11 cellular contexts compared by ENCODE assay signal in genomic region chr10:5234106-5234877, GRCh38. TPM values are rescaled to one million over a fixed set of nuclear protein-coding genes. Genes with fewer than 3 reads are reported as not detected.
DNase-seq lines count a peak whose midpoint lies in the region; ATAC-seq and TF ChIP-seq lines count a peak whose summit lies in the region.
"Had no signal": no experiment of that assay in that cellular context is flagged by ENCODE, and none has a peak within 500 bp of the region (broad histone marks: within the 10 kb centered on the region; RNA-seq: fewer than 3 reads in every experiment).

No MANE protein-coding gene starts in this region.

- H4K5ac ChIP-seq in IMR-90 (ENCODE audit: low read depth, low read length) = no peak overlapping the region

- H3K79me1 ChIP-seq in IMR-90 (ENCODE audit: low read depth in 1 of 2, low read length in 2 of 2) = no peaks in the 10 kb centered on the region

- BruUV-seq in IMR-90 (replicated peaks; lab: Mats Ljungman, UMichigan) = no TSS peak

- H3K4me2 ChIP-seq in IMR-90 (ENCODE audit: low read depth, low read length) = no peak overlapping the region
- no peak overlapping the region for H3K4me2 ChIP-seq in GM23338

- CTCF ChIA-PET in AG04450 (lab: Charles Lee) = interaction anchor here (3.4 kb wide), 1 partner anchor 384 kb away, joined by 18 read pairs; no protein-coding TSS in a partner anchor
- CTCF ChIA-PET in IMR-90 (lab: Yijun Ruan, JAX) = no interaction called here

- no peaks in the 10 kb centered on the region; the same call in 2 of the 3 replicates for H3K36me3 Mint-ChIP-seq in GM23338 (ENCODE audit: low read depth)

- H4K20me1 ChIP-seq in IMR-90 (ENCODE audit: insufficient read depth, low read length) = no peaks in the 10 kb centered on the region
- H4K20me1 ChIP-seq in GM23338 (replicated peaks; ENCODE audit: insufficient read depth) = no peaks in the 10 kb centered on the region

- no peak overlapping the region for H3K4ac ChIP-seq in IMR-90 (ENCODE audit: low read depth, low read length)

- no peaks in the 10 kb centered on the region for H3F3A ChIP-seq in GM23338 (replicated peaks; ENCODE audit: low read depth)

- H2AK5ac ChIP-seq in IMR-90 (ENCODE audit: low read depth, low read length) = no peak overlapping the region

- 0 out of 2 replicates have a peak, but pooled peaks cover 6% of the 10 kb centered on the region for H3K9me2 ChIP-seq in GM23338 (ENCODE audit: insufficient read depth)

- H3K79me2 ChIP-seq in GM23338 (replicated peaks; ENCODE audit: insufficient read depth) = no peaks in the 10 kb centered on the region

- no peak overlapping the region for H3K27ac Mint-ChIP-seq in GM23338
- H3K27ac Mint-ChIP-seq: CD4-positive, CD25-positive, alpha-beta regulatory T cell had no signal

- H3K27me3 Mint-ChIP-seq in GM23338 (ENCODE audit: insufficient read depth, low read depth, poor library complexity) = peaks cover 1% of the 10 kb centered on the region

- H2BK5ac ChIP-seq in IMR-90 (ENCODE audit: low read depth, low read length, poor library complexity, severe bottlenecking) = no peak overlapping the region

- H3K27me3 ChIP-seq in AG04450 (ENCODE audit: control insufficient read depth, insufficient read depth, low read length) (peaks cover 2% of the 10 kb centered on the region), IMR-90 (ENCODE audit: control insufficient read depth, insufficient read depth, low read length) (no peaks in the 10 kb centered on the region), SJCRH30 (no peaks in the 10 kb centered on the region), GM23338 (ENCODE audit: insufficient read depth) (no peaks in the 10 kb centered on the region)

- no peak for TF ChIP-seq RAD21 in IMR-90 (IDR thresholded peaks at IDR 0.05; ENCODE audit: low read length)

- H3K36me3 ChIP-seq in IMR-90 (ENCODE audit: control insufficient read depth, insufficient read depth, low read length) (no peaks in the 10 kb centered on the region), SJCRH30 (no peaks in the 10 kb centered on the region), GM23338 (ENCODE audit: insufficient read depth) (no peaks in the 10 kb centered on the region)

- no peak overlapping the region for H3K4me3 Mint-ChIP-seq in GM23338
- H3K4me3 Mint-ChIP-seq: CD4-positive, CD25-positive, alpha-beta regulatory T cell had no signal

- no peaks in the 10 kb centered on the region for H3K4me1 Mint-ChIP-seq in GM23338
- H3K4me1 Mint-ChIP-seq: CD4-positive, CD25-positive, alpha-beta regulatory T cell had no signal

- H2BK120ac ChIP-seq in IMR-90 (ENCODE audit: low read depth, low read length) = no peak overlapping the region

- H2BK20ac ChIP-seq in IMR-90 (ENCODE audit: low read depth, low read length) = no peak overlapping the region

- H3K9me1 ChIP-seq in IMR-90 (ENCODE audit: insufficient read depth, low read length) = no peaks in the 10 kb centered on the region

- no peak overlapping the region for H3K9ac ChIP-seq in IMR-90 (ENCODE audit: low read depth, low read length)

- no peak for TF ChIP-seq POLR2A in IMR-90 (IDR thresholded peaks at IDR 0.05; ENCODE audit: low read depth, low read length)

- no peak overlapping the region for H3K18ac ChIP-seq in IMR-90 (ENCODE audit: low read depth, low read length)

- H2BK15ac ChIP-seq in IMR-90 (ENCODE audit: low read depth, low read length) = no peak overlapping the region

- 50% methylated on average over 1 of the region's 6 CpGs; no CpG with 5 or more reads in 1 of the 2 experiments for WGBS in IMR-90 (ENCODE audit: extremely low coverage in 2 of 2, insufficient read length in 1 of 2), 2 experiments

- no peak overlapping the region for H4K8ac ChIP-seq in IMR-90 (ENCODE audit: low read depth in 2 of 2, low read length in 2 of 2)

- no peak overlapping the region for H3K14ac ChIP-seq in IMR-90 (replicated peaks; ENCODE audit: low read depth, low read length)

- H2AFZ ChIP-seq in IMR-90 (replicated peaks; ENCODE audit: low read length, poor library complexity) = no peak overlapping the region
- H2AFZ ChIP-seq in GM23338 = no peak overlapping the region

- H3K4me3 ChIP-seq in AG04450 (ENCODE audit: low read depth, low read length) (no peak overlapping the region), IMR-90 (ENCODE audit: insufficient read depth, low read depth, low read length) (no peak overlapping the region), SJCRH30 (no peak overlapping the region), GM23338 (no peak overlapping the region)

- POLR2A ChIA-PET in AG04450 (lab: Yijun Ruan, JAX) = no interaction called here
- POLR2A ChIA-PET in IMR-90 (lab: Charles Lee; ENCODE audit: unreplicated experiment) = no interaction called here

- H3K27ac ChIP-seq in AG04450 (ENCODE audit: low read depth, low read length) = peak overlapping the region; percentile 21
- H3K27ac ChIP-seq in IMR-90 (ENCODE audit: insufficient read depth, low read length) = no peak overlapping the region
- no peak overlapping the region for H3K27ac ChIP-seq in SJCRH30
- H3K27ac ChIP-seq in GM23338 (ENCODE audit: low read depth) = no peak overlapping the region

- in situ Hi-C loops in IMR-90 (cut with MboI; ENCODE audit: low sequenced_read_pairs) = no loop called here

- TF ChIP-seq CTCF in AG04450 (IDR thresholded peaks at IDR 0.05; ENCODE audit: low read depth, low read length) = no peak
- TF ChIP-seq CTCF in IMR-90 (conservative IDR thresholded peaks at IDR 0.05; ENCODE audit: low read depth, low read length) = no peak
- TF ChIP-seq CTCF in GM23338 (conservative IDR thresholded peaks at IDR 0.05; ENCODE audit: low read depth in 2 of 2) = no peak

- H3K9me3 Mint-ChIP-seq in GM23338 = peaks cover 22% of the 10 kb centered on the region

- dilution Hi-C loops in IMR-90 (cut with HindIII; ENCODE audit: low sequenced_read_pairs, unreplicated experiment) = no loop called here

- H2AK9ac ChIP-seq in IMR-90 (replicated peaks; ENCODE audit: low read depth, low read length, poor library complexity) = no peak overlapping the region

- H3K4me1 ChIP-seq in IMR-90 (ENCODE audit: control insufficient read depth, insufficient read depth, low read length) = no peaks in the 10 kb centered on the region
- H3K4me1 ChIP-seq in SJCRH30 = 0 out of 2 replicates have a peak, but pooled peaks cover 3% of the 10 kb centered on the region
- no peaks in the 10 kb centered on the region for H3K4me1 ChIP-seq in GM23338 (ENCODE audit: insufficient read depth)

- no peak overlapping the region for H3K56ac ChIP-seq in IMR-90 (ENCODE audit: extremely low read depth, insufficient read depth, low read length)

- intact Hi-C loops in IMR-90 (cut with micrococcal nuclease) = no loop called here

- H3K9me3 ChIP-seq in AG04450 (ENCODE audit: control insufficient read depth, insufficient read depth, low read length) (no peaks in the 10 kb centered on the region), IMR-90 (ENCODE audit: control insufficient read depth, insufficient read depth, low read length) (no peaks in the 10 kb centered on the region), SJCRH30 (replicated peaks) (no peaks in the 10 kb centered on the region)

- DNase-seq in AG04450 (ENCODE audit: low read depth, low spot score) (peak; percentile 30), IMR-90 (peak; percentile 50), SJCRH30 (peak; percentile 4 to 49), iris pigment epithelial cell (ENCODE audit: low read depth) (peak; percentile 96), HuH-7.5 (ENCODE audit: low spot score) (no peak), superior temporal gyrus (ENCODE audit: extremely low spot score) (no peak), GM23338 (ENCODE audit: low spot score) (no peak)
- DNase-seq: CD4-positive, CD25-positive, alpha-beta regulatory T cell; foreskin melanocyte had no signal

- peak; percentile 78 for ATAC-seq in IMR-90 (ENCODE audit: low read depth)
- no peak for ATAC-seq in GM18861 (IDR thresholded peaks at IDR 0.05; ENCODE audit: unreplicated experiment)
- no peak for ATAC-seq in GM23338

- no peak overlapping the region for H4K91ac ChIP-seq in IMR-90 (ENCODE audit: insufficient read depth, low read depth, low read length)

- no peak overlapping the region for H3K23ac ChIP-seq in IMR-90 (ENCODE audit: low read depth, low read length)

TF ChIP-seq in IMR-90, 13 proteins besides CTCF, POLR2A, EP300 and RAD21 (continues in another document):
- TF ChIP-seq FOS (IDR thresholded peaks at IDR 0.05; ENCODE audit: low read depth, low read length) (no peak), SMC3 (IDR thresholded peaks at IDR 0.05; ENCODE audit: low read depth, low read length) (no peak), MXI1 (IDR thresholded peaks at IDR 0.05; ENCODE audit: borderline replicate concordance, low read depth, low read length) (no peak), CHD1 (IDR thresholded peaks at IDR 0.05; ENCODE audit: low read depth, low read length) (no peak), BHLHE40 (IDR thresholded peaks at IDR 0.05; ENCODE audit: low read depth, low read length) (no peak), CEBPB (IDR thresholded peaks at IDR 0.05; ENCODE audit: low read depth, low read length) (no peak; the same call in 1 of the 2 replicates)

TF ChIP-seq in GM23338, 12 proteins besides CTCF, POLR2A, EP300 and RAD21 (continues in another document):
- TF ChIP-seq JUNB (IDR thresholded peaks at IDR 0.05; ENCODE audit: unreplicated experiment) (no peak), STAT1 (IDR thresholded peaks at IDR 0.05; ENCODE audit: unreplicated experiment) (no peak), EZH2phosphoT487 (IDR thresholded peaks at IDR 0.05; ENCODE audit: unreplicated experiment) (no peak), CREB1 (CRISPR knock-in tag; IDR thresholded peaks at IDR 0.05; ENCODE audit: low read depth) (no peak), EZH2 (IDR thresholded peaks at IDR 0.05; ENCODE audit: low read depth, unreplicated experiment) (no peak)

RNA-seq across cellular contexts. Expression of gene AKR1C4, which starts 37.7 kb away (rescaled TPM):
- not detected in 2 replicates for polyA plus RNA-seq in AG04450 (2011; rRNA removed)
- not detected in 2 replicates for polyA minus RNA-seq in AG04450 (2011; rRNA and poly(A)+ RNA removed)
- total RNA-seq in IMR-90 (2012; rRNA removed) = not detected in 2 replicates
- not detected in 2 replicates for polyA plus RNA-seq in IMR-90 (2012; rRNA removed)
- not detected in 2 replicates for polyA plus RNA-seq in IMR-90 (2012; cell fraction: cytosol; rRNA removed)
- not detected in 2 replicates for polyA plus RNA-seq in IMR-90 (2012; cell fraction: nucleus; rRNA removed; ENCODE audit: low replicate concordance)
- total RNA-seq in SJCRH30 (2014; rRNA removed; shearing (Covaris generic)) = not detected in 2 replicates
- total RNA-seq in GM23338 (2014; rRNA removed; shearing (Covaris generic)) = not detected in 2 replicates
- polyA plus RNA-seq in GM23338 (2016; fragmentation: Nextera tagmentation; extraction: Ambion mirVana) = not detected in 2 replicates
- total RNA-seq: CD4-positive, CD25-positive, alpha-beta regulatory T cell; subcutaneous adipose tissue had no signal
- polyA plus RNA-seq: CD4-positive, CD25-positive, alpha-beta regulatory T cell had no signal

RNA-seq across cellular contexts. Expression of gene AKR1C8, which starts 49.3 kb away (rescaled TPM):
- polyA plus RNA-seq in AG04450 (2011; rRNA removed) = not detected in 2 replicates
- not detected in 2 replicates for polyA minus RNA-seq in AG04450 (2011; rRNA and poly(A)+ RNA removed)
- total RNA-seq in IMR-90 (2012; rRNA removed) = not detected in 2 replicates
- not detected in 2 replicates for polyA plus RNA-seq in IMR-90 (2012; rRNA removed)
- polyA plus RNA-seq in IMR-90 (2012; cell fraction: cytosol; rRNA removed) = not detected in 2 replicates
- polyA plus RNA-seq in IMR-90 (2012; cell fraction: nucleus; rRNA removed; ENCODE audit: low replicate concordance) = not detected in 2 replicates
- total RNA-seq in SJCRH30 (2014; rRNA removed; shearing (Covaris generic)) = 0.10 and 0.23 TPM in 2 replicates
- not detected in 2 replicates for total RNA-seq in GM23338 (2014; rRNA removed; shearing (Covaris generic))
- polyA plus RNA-seq in GM23338 (2016; fragmentation: Nextera tagmentation; extraction: Ambion mirVana) = not detected in 2 replicates

Comparison
In these comparisons a context has a peak if more than half of its experiments do, and no peak if none do; other contexts are left out.
1. DNase-seq: peak in AG04450 (single experiment), IMR-90 (single experiment), SJCRH30 (2 of 2) and iris pigment epithelial cell (single experiment); none in HuH-7.5 (single experiment), superior temporal gyrus (single experiment) and GM23338 (single experiment).